In genomic region chr7:91940572-91941341, GRCh38 we compare ENCODE assay signal across 8 cellular contexts. TPM values are rescaled to one million over a fixed set of nuclear protein-coding genes. Genes with fewer than 3 reads are reported as not detected.
DNase-seq lines count a peak whose midpoint lies in the region; ATAC-seq and TF ChIP-seq lines count a peak whose summit lies in the region.

AKAP9 (plus strand) TSS chr7:91940862; CDS start chr7:91941100, 238 bp downstream.

- peak; percentile 5 for TF ChIP-seq CTCF in GM10248 (IDR thresholded peaks at IDR 0.05; ENCODE audit: control extremely low read depth, extremely low read depth, low read depth, missing control alignments)
- no peak for TF ChIP-seq CTCF in HFF-Myc (IDR thresholded peaks at IDR 0.05; ENCODE audit: low read depth, low read length, missing control alignments)
- no peak for TF ChIP-seq CTCF in SU-DHL-6 (IDR thresholded peaks at IDR 0.05; ENCODE audit: insufficient read depth, low read length, poor library complexity, severe bottlenecking)
- no peak for TF ChIP-seq CTCF in cardiac muscle cell (IDR thresholded peaks at IDR 0.05; ENCODE audit: low read depth, low read length)
- no peak for TF ChIP-seq CTCF in type B pancreatic cell (conservative IDR thresholded peaks at IDR 0.05)

- CTCF ChIA-PET in GM10248 (lab: Yijun Ruan, JAX) = interaction anchor here (1.0 to 3.5 kb wide), 9 partner anchors 9 to 521 kb away, joined by 3 to 17 read pairs (median 5); partner anchors contain the start of genes GATAD1 and MTERF1

- H3K9ac ChIP-seq in SU-DHL-6 (ENCODE audit: low read length) = peak within 1 kb of the TSS; percentile 79

- peaks cover 3% of the 10 kb centered on the region; the same call in 1 of the 2 replicates for H4K20me1 ChIP-seq in SU-DHL-6 (ENCODE audit: low read depth, low read length)

- H3K36me3 ChIP-seq in SU-DHL-6 (ENCODE audit: low read length) (no peaks in the 10 kb centered on the region), cardiac muscle cell (no peaks in the 10 kb centered on the region)

- peak within 1 kb of the TSS; percentile 41 for H3K27ac ChIP-seq in SU-DHL-6 (ENCODE audit: low read depth, low read length)
- peak within 1 kb of the TSS; percentile 94 for H3K27ac ChIP-seq in cardiac muscle cell

- peak within 1 kb of the TSS; percentile 84 for H3K4me3 ChIP-seq in HFF-Myc (replicated peaks; ENCODE audit: low read depth, low read length)
- H3K4me3 ChIP-seq in SU-DHL-6 (ENCODE audit: insufficient read depth, low read length, poor library complexity, severe bottlenecking) = peak within 1 kb of the TSS; percentile 93
- peak within 1 kb of the TSS; percentile 56 for H3K4me3 ChIP-seq in cardiac muscle cell

- H3K36me3 Mint-ChIP-seq in activated naive CD8-positive, alpha-beta T cell treated with anti-CD3 and anti-CD28 coated beads, Interleukin-2, amount 10 ng/mL, durations not matched to agents 7 days and 5 days = peaks cover 3% of the 10 kb centered on the region
- H3K36me3 Mint-ChIP-seq in type B pancreatic cell = no peaks in the 10 kb centered on the region

- no peaks in the 10 kb centered on the region for H3K27me3 Mint-ChIP-seq in activated naive CD8-positive, alpha-beta T cell treated with anti-CD3 and anti-CD28 coated beads, Interleukin-2, amount 10 ng/mL, durations not matched to agents 7 days and 5 days
- H3K27me3 Mint-ChIP-seq in type B pancreatic cell = no peaks in the 10 kb centered on the region

- H3F3A ChIP-seq in SU-DHL-6 (ENCODE audit: insufficient read depth) = peaks cover 19% of the 10 kb centered on the region

- peak within 1 kb of the TSS; percentile 98 for H2AFZ ChIP-seq in SU-DHL-6 (ENCODE audit: low read depth, low read length, severe bottlenecking)

- peak within 1 kb of the TSS; percentile 88 for H3K4me2 ChIP-seq in SU-DHL-6 (ENCODE audit: low read depth, low read length, poor library complexity, severe bottlenecking)

- peaks cover 21% of the 10 kb centered on the region for H3K4me1 Mint-ChIP-seq in activated naive CD8-positive, alpha-beta T cell treated with anti-CD3 and anti-CD28 coated beads, Interleukin-2, amount 10 ng/mL, durations not matched to agents 7 days and 5 days
- H3K4me1 Mint-ChIP-seq in type B pancreatic cell (ENCODE audit: unreplicated experiment) = peaks cover 20% of the 10 kb centered on the region

- POLR2A ChIA-PET in GM10248 (lab: Yijun Ruan, JAX) = interaction anchor here (1.8 kb wide), 1 partner anchor 588 kb away, joined by 4 read pairs; the partner anchor contains the start of genes PEX1 and RBM48
- POLR2A ChIA-PET in activated naive CD8-positive, alpha-beta T cell treated with anti-CD3 and anti-CD28 coated beads, Interleukin-2, amount 10 ng/mL, durations not matched to agents 7 days and 5 days (lab: Charles Lee) = interaction anchor here (0.6 to 3.6 kb wide), 7 partner anchors 60 to 507 kb away, joined by 3 to 10 read pairs (median 5); partner anchors contain the start of genes ANKIB1, CYP51A1, GATAD1 and KRIT1

- peak within 1 kb of the TSS; percentile 97 for H3K4me3 Mint-ChIP-seq in activated naive CD8-positive, alpha-beta T cell treated with anti-CD3 and anti-CD28 coated beads, Interleukin-2, amount 10 ng/mL, durations not matched to agents 7 days and 5 days
- H3K4me3 Mint-ChIP-seq in type B pancreatic cell = peak within 1 kb of the TSS; percentile 98

- no peaks in the 10 kb centered on the region for H3K9me3 ChIP-seq in SU-DHL-6 (ENCODE audit: insufficient read depth, low read length)
- H3K9me3 ChIP-seq in cardiac muscle cell (ENCODE audit: low read depth) = no peaks in the 10 kb centered on the region

- peak; percentile 92 for DNase-seq in GM10248 (ENCODE audit: extremely low spot score)
- no peak for DNase-seq in HFF-Myc (ENCODE audit: extremely low read depth, low read depth)
- peak; percentile 94 for DNase-seq in NAMALWA (ENCODE audit: low spot score)
- peak; percentile 90 for DNase-seq in activated naive CD8-positive, alpha-beta T cell treated with anti-CD3 and anti-CD28 coated beads, Interleukin-2, amount 10 ng/mL, durations not matched to agents 7 days and 5 days
- DNase-seq in cardiac muscle cell (ENCODE audit: low read depth in 1 of 2, low spot score in 1 of 2) = peak; percentile 83 to 94
- peak; percentile 71 to 98 (median 86) for DNase-seq in posterior cingulate gyrus
- DNase-seq in type B pancreatic cell (ENCODE audit: extremely low spot score, unreplicated experiment) = peak; percentile 88

- H3K4me1 ChIP-seq in cardiac muscle cell (ENCODE audit: low read depth) = peaks cover 11% of the 10 kb centered on the region

- no peaks in the 10 kb centered on the region for H3K9me3 Mint-ChIP-seq in activated naive CD8-positive, alpha-beta T cell treated with anti-CD3 and anti-CD28 coated beads, Interleukin-2, amount 10 ng/mL, durations not matched to agents 7 days and 5 days
- H3K9me3 Mint-ChIP-seq in type B pancreatic cell = no peaks in the 10 kb centered on the region

- no peaks in the 10 kb centered on the region for H3K27me3 ChIP-seq in SU-DHL-6 (ENCODE audit: low read length)
- H3K27me3 ChIP-seq in cardiac muscle cell = no peaks in the 10 kb centered on the region

- ATAC-seq in activated naive CD8-positive, alpha-beta T cell treated with anti-CD3 and anti-CD28 coated beads, Interleukin-2, amount 10 ng/mL, durations not matched to agents 7 days and 5 days (ENCODE audit: low read depth) = peak; percentile 93

- intact Hi-C loops in posterior cingulate gyrus (cut with DNase I) = loop anchor here (5.0 kb wide), 3 partner anchors 37 to 192 kb away; partner anchors contain the start of genes CYP51A1 and MTERF1

- H3K9me2 ChIP-seq in SU-DHL-6 (replicated peaks; ENCODE audit: insufficient read depth, low read length) = no peaks in the 10 kb centered on the region

- H3K79me2 ChIP-seq in SU-DHL-6 (ENCODE audit: insufficient read depth, low read length) = peaks cover 25% of the 10 kb centered on the region; the same call in 1 of the 2 replicates

- H3K27ac Mint-ChIP-seq in activated naive CD8-positive, alpha-beta T cell treated with anti-CD3 and anti-CD28 coated beads, Interleukin-2, amount 10 ng/mL, durations not matched to agents 7 days and 5 days = peak within 1 kb of the TSS; percentile 98
- H3K27ac Mint-ChIP-seq in type B pancreatic cell = peak within 1 kb of the TSS; percentile 96

RNA-seq across cellular contexts. Expression of gene AKAP9, which starts in this region (rescaled TPM):
- 10 to 100 TPM; 49.0 to 50.9 TPM for total RNA-seq in activated naive CD8-positive, alpha-beta T cell treated with anti-CD3 and anti-CD28 coated beads, Interleukin-2, amount 10 ng/mL, durations not matched to agents 7 days and 5 days
- total RNA-seq in cardiac muscle cell (19.1 and 41.4 TPM in 2 replicates), type B pancreatic cell (ENCODE audit: low replicate concordance) (63.1 and 84.6 TPM in 2 replicates)
- polyA plus RNA-seq in cardiac muscle cell = 57.1 and 77.0 TPM in 2 replicates
